ENCODE assay signal across 14 cellular contexts in genomic region chr13:31814523-31814922, GRCh38.
DNase-seq lines count a peak whose midpoint lies in the region; ATAC-seq and TF ChIP-seq lines count a peak whose summit lies in the region.
"Had no signal": no experiment of that assay in that cellular context is flagged by ENCODE, and none has a peak within 500 bp of the region (broad histone marks: within the 10 kb centered on the region; RNA-seq: fewer than 3 reads in every experiment).

No MANE protein-coding gene starts in this region.

- H3K36me3 Mint-ChIP-seq in CD14-positive monocyte: peaks cover 16 to 26% of the 10 kb centered on the region in 2 donors
- H3K36me3 Mint-ChIP-seq in dendritic cell treated with granulocyte-macrophage colony-stimulating factor and Interleukin-4, amounts not matched to agents 40 ng/mL and 50 ng/mL, for 4 days (ENCODE audit: low read depth): peaks cover 10% of the 10 kb centered on the region
- H3K36me3 Mint-ChIP-seq in activated CD8-positive, alpha-beta T cell treated with anti-CD3 and anti-CD28 coated beads for 36 hours (ENCODE audit: low read depth): no peaks in the 10 kb centered on the region

- no peaks in the 10 kb centered on the region for H3K36me3 ChIP-seq in mesendoderm (ENCODE audit: control insufficient read depth, insufficient read depth, low read length)

- H3K4me2 ChIP-seq in mesendoderm (ENCODE audit: low read length): no peak overlapping the region

- H3K23ac ChIP-seq in mesendoderm (ENCODE audit: low read length): no peak overlapping the region

- no peaks in the 10 kb centered on the region for H3K79me1 ChIP-seq in mesendoderm (ENCODE audit: low read length)

- no peak overlapping the region for H3K56ac ChIP-seq in mesendoderm (ENCODE audit: low read length)

- peaks cover 55% of the 10 kb centered on the region for H3K4me1 Mint-ChIP-seq in CD14-positive monocyte
- peaks cover 37% of the 10 kb centered on the region for H3K4me1 Mint-ChIP-seq in dendritic cell treated with granulocyte-macrophage colony-stimulating factor and Interleukin-4, amounts not matched to agents 40 ng/mL and 50 ng/mL, for 4 days (ENCODE audit: low read depth)
- no peaks in the 10 kb centered on the region for H3K4me1 Mint-ChIP-seq in activated CD8-positive, alpha-beta T cell treated with anti-CD3 and anti-CD28 coated beads for 36 hours (ENCODE audit: low read depth)

- H3K4me1 ChIP-seq in mesendoderm (ENCODE audit: control insufficient read depth, low read depth, low read length): no peaks in the 10 kb centered on the region

- CTCF ChIA-PET in activated CD8-positive, alpha-beta T cell treated with anti-CD3 and anti-CD28 coated beads for 36 hours (lab: Charles Lee): no interaction called here

- intact Hi-C loops in CD14-positive monocyte (cut with micrococcal nuclease): no loop called here
- intact Hi-C loops in dendritic cell treated with granulocyte-macrophage colony-stimulating factor and Interleukin-4, amounts not matched to agents 40 ng/mL and 50 ng/mL, for 4 days (cut with micrococcal nuclease): no loop called here
- intact Hi-C loops in activated CD8-positive, alpha-beta T cell treated with anti-CD3 and anti-CD28 coated beads for 36 hours (cut with micrococcal nuclease): no loop called here

- POLR2A ChIA-PET in activated CD8-positive, alpha-beta T cell treated with anti-CD3 and anti-CD28 coated beads for 36 hours (lab: Charles Lee): no interaction called here

- no peak for ATAC-seq in activated CD8-positive, alpha-beta T cell treated with anti-CD3 and anti-CD28 coated beads for 36 hours

- no peak overlapping the region for H3K4me3 ChIP-seq in mesendoderm (ENCODE audit: low read length)

- TF ChIP-seq CTCF in CD14-positive monocyte (IDR thresholded peaks at IDR 0.05): no peak
- TF ChIP-seq CTCF in activated CD8-positive, alpha-beta T cell treated with anti-CD3 and anti-CD28 coated beads for 36 hours (IDR thresholded peaks at IDR 0.05): no peak

- no peak overlapping the region for H3K9ac ChIP-seq in mesendoderm (ENCODE audit: low read length)

- no peak overlapping the region for H2AK5ac ChIP-seq in mesendoderm (ENCODE audit: low read length)

- no peak overlapping the region for H3K4ac ChIP-seq in mesendoderm (ENCODE audit: low read depth, low read length)

- WGBS in mesendoderm (ENCODE audit: extremely low coverage, insufficient coverage, low lambda C conversion rate): no CpG with 5 or more reads among the region's 5 CpGs

- no peak overlapping the region for H4K8ac ChIP-seq in mesendoderm (ENCODE audit: low read depth, low read length)

- no peak overlapping the region for H2BK5ac ChIP-seq in mesendoderm (ENCODE audit: low read length)

- H3K27me3 Mint-ChIP-seq in CD14-positive monocyte (ENCODE audit: low read depth in 3 of 3): no peaks in the 10 kb centered on the region
- no peaks in the 10 kb centered on the region for H3K27me3 Mint-ChIP-seq in dendritic cell treated with granulocyte-macrophage colony-stimulating factor and Interleukin-4, amounts not matched to agents 40 ng/mL and 50 ng/mL, for 4 days
- H3K27me3 Mint-ChIP-seq in activated CD8-positive, alpha-beta T cell treated with anti-CD3 and anti-CD28 coated beads for 36 hours: peaks cover 4% of the 10 kb centered on the region

- peak overlapping the region; percentile 80 to 94 for H3K4me3 Mint-ChIP-seq in CD14-positive monocyte
- peak overlapping the region; percentile 35 for H3K4me3 Mint-ChIP-seq in dendritic cell treated with granulocyte-macrophage colony-stimulating factor and Interleukin-4, amounts not matched to agents 40 ng/mL and 50 ng/mL, for 4 days
- no peak overlapping the region for H3K4me3 Mint-ChIP-seq in activated CD8-positive, alpha-beta T cell treated with anti-CD3 and anti-CD28 coated beads for 36 hours
- H3K4me3 Mint-ChIP-seq: T-helper 1 cell treated with Interleukin-12 subunit alpha and Interleukin-12 subunit beta and Interleukin-4 antibody, amounts not matched to agents 30 μg/mL and 1 μg/mL, for 36 hours had no signal

- in situ Hi-C loops in KBM-7 (cut with MboI; ENCODE audit: low pct_unique_long_range_greater_than_20kb, low sequenced_read_pairs): no loop called here

- no peak overlapping the region for H3K18ac ChIP-seq in mesendoderm (ENCODE audit: low read length)

- peak overlapping the region; percentile 71 to 89 (median 84) for H3K27ac Mint-ChIP-seq in CD14-positive monocyte
- peak overlapping the region; percentile 61 for H3K27ac Mint-ChIP-seq in dendritic cell treated with granulocyte-macrophage colony-stimulating factor and Interleukin-4, amounts not matched to agents 40 ng/mL and 50 ng/mL, for 4 days
- H3K27ac Mint-ChIP-seq in activated CD8-positive, alpha-beta T cell treated with anti-CD3 and anti-CD28 coated beads for 36 hours: no peak overlapping the region
- H3K27ac Mint-ChIP-seq: T-helper 1 cell treated with Interleukin-12 subunit alpha and Interleukin-12 subunit beta and Interleukin-4 antibody, amounts not matched to agents 30 μg/mL and 1 μg/mL, for 36 hours had no signal

- H2BK120ac ChIP-seq in mesendoderm (ENCODE audit: low read depth, low read length): no peak overlapping the region

- DNase-seq in CD14-positive monocyte (ENCODE audit: low spot score): no peak
- DNase-seq in KBM-7: peak; percentile 29
- DNase-seq in NOMO-1 treated with dmso at 0.1 percent for 144 hours (lab: John Stamatoyannopoulos, UW; ENCODE audit: unreplicated experiment): peak; percentile 80
- DNase-seq in activated CD8-positive, alpha-beta T cell treated with anti-CD3 and anti-CD28 coated beads for 36 hours: no peak
- no peak for DNase-seq in stimulated activated CD4-positive, alpha-beta T cell treated with anti-CD3 and anti-CD28 coated beads, Interleukin-4, amount 100 ng/mL, for 4 hours
- no peak for DNase-seq in mesendoderm
- DNase-seq: KG1, NCI-H1694, NCI-H2081, NCI-H2171 treated with DMSO at 0.1 percent for 48 hours, NCI-H526 had no signal

- no peaks in the 10 kb centered on the region for H3K27me3 ChIP-seq in mesendoderm (ENCODE audit: insufficient read depth, low read length, poor library complexity)

- H3K27ac ChIP-seq in mesendoderm (ENCODE audit: low read depth, low read length): no peak overlapping the region
- H3K27ac ChIP-seq: C4-2B had no signal

- no peak overlapping the region for H2BK15ac ChIP-seq in mesendoderm (replicated peaks; ENCODE audit: low read depth)

- peaks cover 13 to 38% (median 30%) of the 10 kb centered on the region in 7 donors for H3K9me3 Mint-ChIP-seq in CD14-positive monocyte
- peaks cover 55% of the 10 kb centered on the region for H3K9me3 Mint-ChIP-seq in dendritic cell treated with granulocyte-macrophage colony-stimulating factor and Interleukin-4, amounts not matched to agents 40 ng/mL and 50 ng/mL, for 4 days
- H3K9me3 Mint-ChIP-seq in activated CD8-positive, alpha-beta T cell treated with anti-CD3 and anti-CD28 coated beads for 36 hours: peaks cover 19% of the 10 kb centered on the region

- no peak overlapping the region for H4K5ac ChIP-seq in mesendoderm (ENCODE audit: low read length)

- H3K79me2 ChIP-seq in mesendoderm (ENCODE audit: control insufficient read depth, insufficient read depth, low read length): no peaks in the 10 kb centered on the region

Comparison
In these comparisons a context has a peak if more than half of its experiments do, and no peak if none do; other contexts are left out.
1. DNase-seq: peak in KBM-7 (single experiment) and NOMO-1 treated with dmso at 0.1 percent for 144 hours (single experiment); none in CD14-positive monocyte (single experiment), activated CD8-positive, alpha-beta T cell treated with anti-CD3 and anti-CD28 coated beads for 36 hours (single experiment), stimulated activated CD4-positive, alpha-beta T cell treated with anti-CD3 and anti-CD28 coated beads, Interleukin-4, amount 100 ng/mL, for 4 hours (0 of 2) and mesendoderm (single experiment).